ENCODE assay signal across 18 cellular contexts in genomic region chr4:88216395-88216794, GRCh38. TPM values are rescaled to one million over a fixed set of nuclear protein-coding genes. Genes with fewer than 3 reads are reported as not detected.
DNase-seq lines count a peak whose midpoint lies in the region; ATAC-seq lines count a peak whose summit lies in the region.
"Had no signal": no experiment of that assay in that cellular context is flagged by ENCODE, and none has a peak within 500 bp of the region (broad histone marks: within the 10 kb centered on the region; RNA-seq: fewer than 3 reads in every experiment).

No MANE protein-coding gene starts in this region.

- DNase-seq in HT-29 (ENCODE audit: low spot score) = peak; percentile 59
- DNase-seq in NCI-H146 treated with DMSO at 0.1 percent for 48 hours (lab: John Stamatoyannopoulos, UW; ENCODE audit: unreplicated experiment) = peak; percentile 3
- peak; percentile 51 for DNase-seq in left lobe of liver (ENCODE audit: low spot score)
- DNase-seq in trophoblast cell = peak; percentile 41 to 72
- no peak for DNase-seq in HuH-7.5 (ENCODE audit: low spot score)
- DNase-seq in NCI-H2081 treated with DMSO at 0.1 percent for 48 hours (lab: John Stamatoyannopoulos, UW) = no peak
- DNase-seq: BE2C; CD8-positive, alpha-beta T cell; GOT3; MV-4-11; NCI-H1417 treated with DMSO at 0.1 percent for 48 hours; NCI-H2081; NCI-H2227 treated with DMSO at 0.1 percent for 48 hours; NCI-H524 had no signal

- H3K4me3 ChIP-seq in trophoblast cell (ENCODE audit: low read depth, low read length) = no peak overlapping the region

- no peak overlapping the region for H3K18ac ChIP-seq in trophoblast cell (ENCODE audit: low read length)

- H2BK120ac ChIP-seq in trophoblast cell (ENCODE audit: insufficient read depth, low read length, poor library complexity) = no peak overlapping the region

- H3K36me3 ChIP-seq in trophoblast cell (ENCODE audit: control insufficient read depth in 1 of 2, insufficient read depth in 2 of 2, low read length in 2 of 2) = no peaks in the 10 kb centered on the region
- H3K36me3 ChIP-seq: BE2C had no signal

- no peak overlapping the region for H4K12ac ChIP-seq in trophoblast cell (ENCODE audit: low read depth, low read length)

- WGBS in trophoblast cell (ENCODE audit: extremely low coverage, insufficient coverage, insufficient read length) = no CpG with 5 or more reads among the region's 6 CpGs

- no peak overlapping the region for H3K27ac ChIP-seq in trophoblast cell (ENCODE audit: low read depth, low read length)

- no peaks in the 10 kb centered on the region for H3K79me1 ChIP-seq in trophoblast cell (ENCODE audit: low read length)

- H3K4me1 ChIP-seq in trophoblast cell (ENCODE audit: control insufficient read depth in 1 of 2, insufficient read depth in 2 of 2, low read length in 2 of 2) = no peaks in the 10 kb centered on the region
- H3K4me1 ChIP-seq: BE2C had no signal

- peak overlapping the region; percentile 22 for H3K9ac ChIP-seq in trophoblast cell (ENCODE audit: low read length)

- no peak overlapping the region for H3K23ac ChIP-seq in trophoblast cell (ENCODE audit: low read length)

- no peaks in the 10 kb centered on the region for H3K27me3 ChIP-seq in trophoblast cell (ENCODE audit: insufficient read depth, low read length)

- no peak overlapping the region for H3K4ac ChIP-seq in trophoblast cell (ENCODE audit: low read depth, low read length)

- H3K4me2 ChIP-seq in trophoblast cell (ENCODE audit: low read length) = no peak overlapping the region

- ATAC-seq in left lobe of liver (peak; percentile 72), HG02642 (IDR thresholded peaks at IDR 0.05; ENCODE audit: poor library complexity, unreplicated experiment) (no peak)
- ATAC-seq: CD8-positive, alpha-beta T cell; Panc1; Right ventricle myocardium inferior had no signal

- H4K8ac ChIP-seq in trophoblast cell (ENCODE audit: low read depth, low read length) = no peak overlapping the region

- H2BK5ac ChIP-seq in trophoblast cell (ENCODE audit: low read depth, low read length, poor library complexity) = no peak overlapping the region

- no peak overlapping the region for H2BK12ac ChIP-seq in trophoblast cell (ENCODE audit: low read length)

- H2AFZ ChIP-seq in trophoblast cell (ENCODE audit: insufficient read depth, low read length, poor library complexity) = no peak overlapping the region

- no peak overlapping the region for H2AK5ac ChIP-seq in trophoblast cell (ENCODE audit: low read length)

- no peak overlapping the region for H4K91ac ChIP-seq in trophoblast cell (ENCODE audit: low read depth, low read length)

- H3K14ac ChIP-seq in trophoblast cell (ENCODE audit: low read length) = no peak overlapping the region

- no peaks in the 10 kb centered on the region for H3K79me2 ChIP-seq in trophoblast cell (ENCODE audit: control insufficient read depth, insufficient read depth, low read length, poor library complexity)

- H3K9me3 ChIP-seq in trophoblast cell (ENCODE audit: insufficient read depth, low read depth, low read length) = no peaks in the 10 kb centered on the region
- H3K9me3 ChIP-seq: BE2C had no signal

RNA-seq across cellular contexts. Expression of gene ABCG2, which starts 58.0 kb away (rescaled TPM):
- 51.2 and 55.5 TPM in 2 replicates for total RNA-seq in HT-29 (2014; rRNA removed; shearing (Covaris generic))
- total RNA-seq in left lobe of liver = 7.2 TPM
- 35.7 and 36.7 TPM in 2 replicates for polyA plus RNA-seq in trophoblast cell (2013)
- polyA plus RNA-seq: IgD-negative memory B cell had no signal

Comparison
In these comparisons a context has a peak if more than half of its experiments do, and no peak if none do; other contexts are left out.
1. DNase-seq: peak in HT-29 (single experiment), NCI-H146 treated with DMSO at 0.1 percent for 48 hours (single experiment), left lobe of liver (single experiment) and trophoblast cell (2 of 2); none in HuH-7.5 (single experiment) and NCI-H2081 treated with DMSO at 0.1 percent for 48 hours (single experiment).